In genomic region chr12:115984607-115985006, GRCh38 we compare ENCODE assay signal across 26 cellular contexts.
DNase-seq lines count a peak whose midpoint lies in the region; ATAC-seq and TF ChIP-seq lines count a peak whose summit lies in the region.
"Had no signal": no experiment of that assay in that cellular context is flagged by ENCODE, and none has a peak within 500 bp of the region (broad histone marks: within the 10 kb centered on the region; RNA-seq: fewer than 3 reads in every experiment).

No MANE protein-coding gene starts in this region.

- TF ChIP-seq CTCF in fibroblast of villous mesenchyme (IDR thresholded peaks at IDR 0.05; ENCODE audit: insufficient read depth, low read depth, low read length) (no peak), left lung (IDR thresholded peaks at IDR 0.05) (no peak)

- no peaks in the 10 kb centered on the region for H3K27me3 ChIP-seq in left lung
- H3K27me3 ChIP-seq: ascending aorta; BLaER1 treated with 17β-estradiol and CSF1 and Interleukin-3, amounts not matched to agents 10 nM and 100 nM; SJSA1; suprapubic skin had no signal

- H3K27ac ChIP-seq in left lung: no peak overlapping the region
- H3K27ac ChIP-seq: ascending aorta; BLaER1 treated with 17β-estradiol and CSF1 and Interleukin-3, amounts not matched to agents 10 nM and 100 nM; epithelial cell of prostate; GM23248; RWPE1; SJSA1; skin epidermis; suprapubic skin; WERI-Rb-1 had no signal

- DNase-seq in DMS79 (lab: John Stamatoyannopoulos, UW) (peak; percentile 28), NCI-H1417 treated with DMSO at 0.1 percent for 48 hours (lab: John Stamatoyannopoulos, UW) (peak; percentile 34), NCI-H524 (lab: John Stamatoyannopoulos, UW) (peak; percentile 93 to 99), fibroblast of villous mesenchyme (ENCODE audit: low read depth) (peak; percentile 60), left lung (no peak)
- no peak for DNase-seq in activated CD8-positive, alpha-beta memory T cell treated with anti-CD3 and anti-CD28 coated beads for 24 hours
- DNase-seq: activated CD4-positive, alpha-beta T cell treated with anti-CD3 and anti-CD28 coated beads, Interleukin-2, amount 10 ng/mL, durations not matched to agents 24 days and 14 days; activated gamma-delta T cell treated with Interleukin-2 at 50 U/mL for 16 hours; activated T-cell treated with anti-CD3 and anti-CD28 coated beads, Interleukin-2, amount 50 U/mL, for 24 hours; effector CD4-positive, alpha-beta T cell; GM23248; NCI-H1048; NCI-H526 treated with DMSO at 0.1 percent for 48 hours; stimulated activated naive CD4-positive, alpha-beta T cell; T-cell had no signal

- intact Hi-C loops in left lung (cut with DNase I): no loop called here

- no peak overlapping the region for H3K4me3 ChIP-seq in fibroblast of villous mesenchyme (ENCODE audit: low read depth, low read length)
- H3K4me3 ChIP-seq in left lung: no peak overlapping the region
- H3K4me3 ChIP-seq: ascending aorta; BLaER1 treated with 17β-estradiol and CSF1 and Interleukin-3, amounts not matched to agents 10 nM and 100 nM; GM23248; SJSA1; skin epidermis; suprapubic skin had no signal

- peaks cover 0 to 83% of the 10 kb centered on the region in 2 donors for H3K36me3 ChIP-seq in left lung

- ATAC-seq in HG03432 (IDR thresholded peaks at IDR 0.05; ENCODE audit: unreplicated experiment) (no peak), HG03159 (IDR thresholded peaks at IDR 0.05; ENCODE audit: unreplicated experiment) (no peak), left lung (no peak)
- ATAC-seq: left lobe of liver, T-cell had no signal

- H3K9me3 ChIP-seq in left lung: no peaks in the 10 kb centered on the region
- H3K9me3 ChIP-seq: ascending aorta; BLaER1 treated with 17β-estradiol and CSF1 and Interleukin-3, amounts not matched to agents 10 nM and 100 nM; SJSA1; suprapubic skin had no signal

- H3K4me1 ChIP-seq in left lung: peaks cover 0 to 10% of the 10 kb centered on the region in 2 donors
- H3K4me1 ChIP-seq: SJSA1 had no signal

Comparison
In these comparisons a context has a peak if more than half of its experiments do, and no peak if none do; other contexts are left out.
1. DNase-seq: peak in DMS79 (single experiment), NCI-H1417 treated with DMSO at 0.1 percent for 48 hours (single experiment), NCI-H524 (2 of 2) and fibroblast of villous mesenchyme (single experiment); none in activated CD8-positive, alpha-beta memory T cell treated with anti-CD3 and anti-CD28 coated beads for 24 hours (single experiment) and left lung (0 of 2).